In the genomic region with DNA sequence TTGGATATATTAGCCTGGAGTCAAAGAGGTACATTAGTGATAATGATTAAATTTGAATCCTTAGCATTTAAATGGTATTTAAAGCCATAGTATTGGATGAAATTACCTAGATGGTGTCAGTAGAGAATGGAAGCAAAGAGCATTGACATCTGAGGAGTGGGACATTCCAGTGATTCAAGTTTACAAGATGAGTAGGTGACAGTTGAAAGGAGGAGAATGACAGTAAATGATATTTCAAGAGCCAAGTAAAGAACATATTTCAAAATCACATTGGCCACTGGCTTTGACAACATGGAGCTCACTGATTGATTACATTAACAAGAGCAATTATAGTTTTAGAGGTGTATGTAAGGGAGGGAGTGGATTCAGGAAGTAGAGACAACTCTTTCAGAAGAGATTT, we compare ENCODE assay signal across 25 cellular contexts.
"Had no signal": no experiment of that assay in that cellular context is flagged by ENCODE, and none has a peak within 500 bp of the region (broad histone marks: within the 10 kb centered on the region; RNA-seq: fewer than 3 reads in every experiment).

No MANE protein-coding gene starts in this region.

- H3K4me3 Mint-ChIP-seq: activated CD8-positive, alpha-beta memory T cell treated with anti-CD3 and anti-CD28 coated beads, Interleukin-2, amount 10 ng/mL, durations not matched to agents 7 days and 5 days; activated CD8-positive, alpha-beta T cell treated with anti-CD3 and anti-CD28 coated beads, Interleukin-2, amount 10 ng/mL, durations not matched to agents 7 days and 5 days; activated naive CD4-positive, alpha-beta T cell treated with anti-CD3 and anti-CD28 coated beads for 36 hours; activated naive CD4-positive, alpha-beta T cell treated with anti-CD3 and anti-CD28 coated beads, Interleukin-2, amount 50 U/mL, for 24 hours; activated naive CD8-positive, alpha-beta T cell treated with anti-CD3 and anti-CD28 coated beads for 36 hours; activated naive CD8-positive, alpha-beta T cell treated with anti-CD3 and anti-CD28 coated beads, Interleukin-2, amount 50 U/mL, for 24 hours; activated T-helper 17 cell treated with anti-CD3 and anti-CD28 coated beads, Interleukin-2, amount 50 U/mL, for 72 hours; effector memory CD8-positive, alpha-beta T cell had no signal

- ATAC-seq: activated CD8-positive, alpha-beta memory T cell treated with anti-CD3 and anti-CD28 coated beads, Interleukin-2, amount 10 ng/mL, durations not matched to agents 7 days and 5 days; activated CD8-positive, alpha-beta T cell treated with anti-CD3 and anti-CD28 coated beads, Interleukin-2, amount 10 ng/mL, durations not matched to agents 7 days and 5 days; activated naive CD8-positive, alpha-beta T cell treated with anti-CD3 and anti-CD28 coated beads, Interleukin-2, amount 50 U/mL, for 24 hours; activated T-helper 17 cell treated with anti-CD3 and anti-CD28 coated beads, Interleukin-2, amount 50 U/mL, for 72 hours; body of pancreas; effector memory CD8-positive, alpha-beta T cell had no signal

- H3K27ac Mint-ChIP-seq: activated CD8-positive, alpha-beta memory T cell treated with anti-CD3 and anti-CD28 coated beads, Interleukin-2, amount 10 ng/mL, durations not matched to agents 7 days and 5 days; activated CD8-positive, alpha-beta T cell treated with anti-CD3 and anti-CD28 coated beads, Interleukin-2, amount 10 ng/mL, durations not matched to agents 7 days and 5 days; activated naive CD4-positive, alpha-beta T cell treated with anti-CD3 and anti-CD28 coated beads for 36 hours; activated naive CD4-positive, alpha-beta T cell treated with anti-CD3 and anti-CD28 coated beads, Interleukin-2, amount 50 U/mL, for 24 hours; activated naive CD8-positive, alpha-beta T cell treated with anti-CD3 and anti-CD28 coated beads for 36 hours; activated naive CD8-positive, alpha-beta T cell treated with anti-CD3 and anti-CD28 coated beads, Interleukin-2, amount 50 U/mL, for 24 hours; activated T-helper 17 cell treated with anti-CD3 and anti-CD28 coated beads, Interleukin-2, amount 50 U/mL, for 72 hours; effector memory CD8-positive, alpha-beta T cell had no signal

- H3K9me3 Mint-ChIP-seq: activated naive CD4-positive, alpha-beta T cell treated with anti-CD3 and anti-CD28 coated beads for 36 hours; activated naive CD8-positive, alpha-beta T cell treated with anti-CD3 and anti-CD28 coated beads for 36 hours; activated naive CD8-positive, alpha-beta T cell treated with anti-CD3 and anti-CD28 coated beads, Interleukin-2, amount 50 U/mL, for 24 hours; activated T-helper 17 cell treated with anti-CD3 and anti-CD28 coated beads, Interleukin-2, amount 50 U/mL, for 72 hours had no signal

- H3K27me3 Mint-ChIP-seq: activated CD8-positive, alpha-beta memory T cell treated with anti-CD3 and anti-CD28 coated beads, Interleukin-2, amount 10 ng/mL, durations not matched to agents 7 days and 5 days; activated naive CD4-positive, alpha-beta T cell treated with anti-CD3 and anti-CD28 coated beads, Interleukin-2, amount 50 U/mL, for 24 hours; activated naive CD8-positive, alpha-beta T cell treated with anti-CD3 and anti-CD28 coated beads, Interleukin-2, amount 50 U/mL, for 24 hours; activated T-helper 17 cell treated with anti-CD3 and anti-CD28 coated beads, Interleukin-2, amount 50 U/mL, for 72 hours; effector memory CD8-positive, alpha-beta T cell had no signal

- H3K27ac ChIP-seq: adrenal gland, body of pancreas had no signal

- H3K27me3 ChIP-seq: adrenal gland, body of pancreas had no signal

- H3K4me1 ChIP-seq: adrenal gland, body of pancreas had no signal

- DNase-seq: activated CD4-positive, alpha-beta T cell treated with anti-CD3 and anti-CD28 coated beads, Interleukin-2, amount 50 U/mL, for 1 hour; activated CD4-positive, alpha-beta T cell treated with anti-CD3 and anti-CD28 coated beads, Interleukin-2, amount 50 U/mL, for 48 hours; activated CD8-positive, alpha-beta memory T cell treated with anti-CD3 and anti-CD28 coated beads, Interleukin-2, amount 10 ng/mL, durations not matched to agents 7 days and 5 days; activated CD8-positive, alpha-beta memory T cell treated with anti-CD3 and anti-CD28 coated beads, Interleukin-2, amount 50 U/mL, for 4 hours; activated CD8-positive, alpha-beta T cell treated with anti-CD3 and anti-CD28 coated beads, Interleukin-2, amount 10 ng/mL, durations not matched to agents 7 days and 5 days; activated effector memory CD4-positive, alpha-beta T cell treated with anti-CD3 and anti-CD28 coated beads, Interleukin-2, amount 50 U/mL, for 16 hours; activated naive CD4-positive, alpha-beta T cell treated with anti-CD3 and anti-CD28 coated beads for 36 hours; activated naive CD8-positive, alpha-beta T cell treated with anti-CD3 and anti-CD28 coated beads for 36 hours; activated naive CD8-positive, alpha-beta T cell treated with anti-CD3 and anti-CD28 coated beads, Interleukin-2, amount 50 U/mL, for 24 hours; activated T-cell treated with anti-CD3 and anti-CD28 coated beads, Interleukin-2, amount 50 U/mL, for 1 hour; adrenal gland; amygdala; aorta; body of pancreas; caudate nucleus; cortex of kidney; dermis blood vessel endothelial cell; effector CD4-positive, alpha-beta T cell; effector memory CD8-positive, alpha-beta T cell; erythroblast; foreskin fibroblast; head of caudate nucleus; T-helper 2 cell had no signal

- H3K36me3 Mint-ChIP-seq: activated CD8-positive, alpha-beta memory T cell treated with anti-CD3 and anti-CD28 coated beads, Interleukin-2, amount 10 ng/mL, durations not matched to agents 7 days and 5 days; activated naive CD4-positive, alpha-beta T cell treated with anti-CD3 and anti-CD28 coated beads, Interleukin-2, amount 50 U/mL, for 24 hours; activated naive CD8-positive, alpha-beta T cell treated with anti-CD3 and anti-CD28 coated beads for 36 hours had no signal

- H3K36me3 ChIP-seq: adrenal gland had no signal

- H3K9me3 ChIP-seq: adrenal gland, body of pancreas had no signal

- H3K4me1 Mint-ChIP-seq: activated naive CD4-positive, alpha-beta T cell treated with anti-CD3 and anti-CD28 coated beads, Interleukin-2, amount 50 U/mL, for 24 hours; activated T-helper 17 cell treated with anti-CD3 and anti-CD28 coated beads, Interleukin-2, amount 50 U/mL, for 72 hours had no signal

- H3K4me3 ChIP-seq: adrenal gland, body of pancreas had no signal
